In genomic region chr5:76787237-76787636, GRCh38 we compare ENCODE assay signal across 10 cellular contexts. TPM values are rescaled to one million over a fixed set of nuclear protein-coding genes. Genes with fewer than 3 reads are reported as not detected.
DNase-seq lines count a peak whose midpoint lies in the region; ATAC-seq, FAIRE-seq and TF ChIP-seq lines count a peak whose summit lies in the region.
"Had no signal": no experiment of that assay in that cellular context is flagged by ENCODE, and none has a peak within 500 bp of the region (broad histone marks: within the 10 kb centered on the region; RNA-seq: fewer than 3 reads in every experiment).

No MANE protein-coding gene starts in this region.

- TF ChIP-seq RAD21 in HCT116 (IDR thresholded peaks at IDR 0.05; ENCODE audit: low read depth), result no peak

- no peak overlapping the region for H3K27ac Mint-ChIP-seq in activated CD4-positive, alpha-beta memory T cell treated with anti-CD3 and anti-CD28 coated beads, Interleukin-2, amount 10 ng/mL, durations not matched to agents 7 days and 5 days

- H3K36me3 ChIP-seq in HCT116 (ENCODE audit: control insufficient read depth in 1 of 2, insufficient read depth in 2 of 2, low read length in 2 of 2), result no peaks in the 10 kb centered on the region
- H3K36me3 ChIP-seq in suprapubic skin, result no peaks in the 10 kb centered on the region

- H3K27me3 ChIP-seq in HCT116 (ENCODE audit: insufficient read depth, low read length) (no peaks in the 10 kb centered on the region), suprapubic skin (no peaks in the 10 kb centered on the region)

- TF ChIP-seq POLR2A in HCT116 (IDR thresholded peaks at IDR 0.05; ENCODE audit: borderline replicate concordance, extremely low read depth, insufficient read depth, insufficient read length) (no peak), GM12891 (IDR thresholded peaks at IDR 0.05; ENCODE audit: low read depth, low read length) (no peak), suprapubic skin (IDR thresholded peaks at IDR 0.05) (no peak)

- H3K36me3 Mint-ChIP-seq in activated CD4-positive, alpha-beta memory T cell treated with anti-CD3 and anti-CD28 coated beads, Interleukin-2, amount 10 ng/mL, durations not matched to agents 7 days and 5 days (ENCODE audit: low read depth), result peaks cover 3% of the 10 kb centered on the region

- no peak overlapping the region for H3K9ac ChIP-seq in HCT116 (ENCODE audit: low read length)

- H3K9me3 ChIP-seq in HCT116 (ENCODE audit: control insufficient read depth in 1 of 2, insufficient read depth in 1 of 2, low read depth in 1 of 2, low read length in 2 of 2) (peaks cover 0 to 3% of the 10 kb centered on the region in 2 experiments; a peak in 1 of 4 replicates), suprapubic skin (no peaks in the 10 kb centered on the region)

- H3K4me3 ChIP-seq in HCT116 (replicated peaks in 1 of 2; ENCODE audit: low read depth in 1 of 2, low read length in 2 of 2) (no peak overlapping the region), fibroblast of the aortic adventitia (ENCODE audit: low read depth, low read length) (no peak overlapping the region), suprapubic skin (no peak overlapping the region)

- FAIRE-seq in GM12891 (lab: Jason Lieb, UNC), result no peak

- TF ChIP-seq CTCF in HCT116 (IDR thresholded peaks at IDR 0.05 in 2 of 3, conservative IDR thresholded peaks at IDR 0.05 in 1 of 3; ENCODE audit: borderline replicate concordance in 1 of 3, insufficient read depth in 1 of 3, low read depth in 2 of 3, low read length in 2 of 3), result no peak
- no peak for TF ChIP-seq CTCF in fibroblast of the aortic adventitia (IDR thresholded peaks at IDR 0.05; ENCODE audit: insufficient read depth, low read length)
- TF ChIP-seq CTCF in suprapubic skin (IDR thresholded peaks at IDR 0.05), result no peak

- RAD21 ChIA-PET in HCT116 (lab: Charles Lee; ENCODE audit: low non-redundant PET in 1 of 2, low total read pairs in 2 of 2, uncharacterized antibody in 2 of 2, unreplicated experiment in 2 of 2), result no interaction called here

- peaks cover 47 to 80% of the 10 kb centered on the region in 2 experiments for H3K4me1 ChIP-seq in HCT116 (ENCODE audit: control insufficient read depth in 1 of 2, insufficient read depth in 2 of 2, low read length in 2 of 2)
- H3K4me1 ChIP-seq in suprapubic skin, result peaks cover 24% of the 10 kb centered on the region

- intact Hi-C loops in HCT116 (cut with micrococcal nuclease), result loop anchor here (5.0 kb wide), 1 partner anchor 50 kb away; no protein-coding TSS in a partner anchor

- DNase-seq in HCT116 (ENCODE audit: low read depth, low spot score) (no peak), SHP77 (lab: John Stamatoyannopoulos, UW) (peak; percentile 6 to 26), fibroblast of the aortic adventitia (ENCODE audit: low read depth) (peak; percentile 100), renal cortical epithelial cell (ENCODE audit: low read depth) (peak; percentile 87), GM12891 (ENCODE audit: insufficient read length, low spot score) (no peak), suprapubic skin (ENCODE audit: low spot score in 2 of 2) (no peak)
- DNase-seq in stimulated activated CD4-positive, alpha-beta T cell treated with anti-CD3 and anti-CD28 coated beads, Interleukin-4, amount 100 ng/mL, for 1 hour, result no peak
- no peak for DNase-seq in activated CD4-positive, alpha-beta memory T cell treated with anti-CD3 and anti-CD28 coated beads, Interleukin-2, amount 10 ng/mL, durations not matched to agents 7 days and 5 days
- DNase-seq: activated CD8-positive, alpha-beta memory T cell treated with anti-CD3 and anti-CD28 coated beads, Interleukin-2, amount 50 U/mL, for 4 hours; GDM1 had no signal

- H4K20me1 ChIP-seq in HCT116 (ENCODE audit: insufficient read depth), result no peaks in the 10 kb centered on the region

- H3K9me2 ChIP-seq in HCT116 (ENCODE audit: insufficient read depth), result no peaks in the 10 kb centered on the region

- CTCF ChIA-PET in HCT116 (lab: Charles Lee), result interaction anchor here (2.6 kb wide), 1 partner anchor 13 kb away, joined by 15 read pairs; no protein-coding TSS in a partner anchor
- CTCF ChIA-PET in activated CD4-positive, alpha-beta memory T cell treated with anti-CD3 and anti-CD28 coated beads, Interleukin-2, amount 10 ng/mL, durations not matched to agents 7 days and 5 days (lab: Charles Lee), result interaction anchor here (0.8 kb wide), 1 partner anchor 13 kb away, joined by 3 read pairs; no protein-coding TSS in a partner anchor

- no TSS peak for BruUV-seq in HCT116 (replicated peaks; lab: Mats Ljungman, UMichigan)

- H3K4me3 Mint-ChIP-seq in activated CD4-positive, alpha-beta memory T cell treated with anti-CD3 and anti-CD28 coated beads, Interleukin-2, amount 10 ng/mL, durations not matched to agents 7 days and 5 days, result no peak overlapping the region

- H3K27ac ChIP-seq in HCT116 (ENCODE audit: low read depth, low read length) (no peak overlapping the region; the same call in 1 of the 2 replicates), suprapubic skin (no peak overlapping the region)

- TF ChIP-seq EP300 in suprapubic skin (IDR thresholded peaks at IDR 0.05), result no peak

- no peaks in the 10 kb centered on the region for H3K79me2 ChIP-seq in HCT116 (ENCODE audit: insufficient read depth, low read length)

- ATAC-seq in HCT116, result no peak

- H3K4me1 Mint-ChIP-seq in activated CD4-positive, alpha-beta memory T cell treated with anti-CD3 and anti-CD28 coated beads, Interleukin-2, amount 10 ng/mL, durations not matched to agents 7 days and 5 days, result peaks cover 22% of the 10 kb centered on the region

- peak overlapping the region; percentile 5 for H3K4me2 ChIP-seq in HCT116 (ENCODE audit: low read length)

- H3K27me3 Mint-ChIP-seq in activated CD4-positive, alpha-beta memory T cell treated with anti-CD3 and anti-CD28 coated beads, Interleukin-2, amount 10 ng/mL, durations not matched to agents 7 days and 5 days, result peaks cover 3% of the 10 kb centered on the region

- POLR2A ChIA-PET in HCT116 (lab: Charles Lee), result interaction anchor here (1.2 kb wide), 1 partner anchor 13 kb away, joined by 6 read pairs; no protein-coding TSS in a partner anchor
- POLR2A ChIA-PET in activated CD4-positive, alpha-beta memory T cell treated with anti-CD3 and anti-CD28 coated beads, Interleukin-2, amount 10 ng/mL, durations not matched to agents 7 days and 5 days (lab: Charles Lee), result no interaction called here

- no peaks in the 10 kb centered on the region for H3K9me3 Mint-ChIP-seq in activated CD4-positive, alpha-beta memory T cell treated with anti-CD3 and anti-CD28 coated beads, Interleukin-2, amount 10 ng/mL, durations not matched to agents 7 days and 5 days

- WGBS in suprapubic skin, result 27% methylated on average over 2 of the region's 2 CpGs

- no peak overlapping the region for H2AFZ ChIP-seq in HCT116 (ENCODE audit: low read depth, low read length, poor library complexity, severe bottlenecking)

TF ChIP-seq in HCT116, 20 proteins besides CTCF, POLR2A, EP300 and RAD21:
- TF ChIP-seq ZNF274 (IDR thresholded peaks at IDR 0.05; ENCODE audit: low read depth, low read length) (no peak), FOSL1 (IDR thresholded peaks at IDR 0.05; ENCODE audit: low read depth) (no peak), YY1 (IDR thresholded peaks at IDR 0.05; ENCODE audit: extremely low read depth, insufficient replicate concordance, low read depth, low read length) (no peak)
TF ChIP-seq in HCT116: peak in this region for 0.

TF ChIP-seq in GM12891, 5 proteins besides CTCF, POLR2A, EP300 and RAD21:
- TF ChIP-seq TAF1 (IDR thresholded peaks at IDR 0.05; ENCODE audit: low read depth, low read length) (no peak), POLR2AphosphoS5 (IDR thresholded peaks at IDR 0.05; ENCODE audit: low read depth, low read length) (no peak), PAX5 (IDR thresholded peaks at IDR 0.05; ENCODE audit: insufficient read depth, low read length, severe bottlenecking) (no peak), POU2F2 (IDR thresholded peaks at IDR 0.05; ENCODE audit: low read depth, low read length) (no peak)

RNA-seq across cellular contexts. Expression of gene F2RL1, which starts 31.6 kb away (rescaled TPM):
- total RNA-seq in HCT116 (2021; ENCODE audit: unreplicated experiment) (119 TPM), fibroblast of the aortic adventitia (ENCODE audit: low replicate concordance) (3.1 and 35.1 TPM in 2 replicates), renal cortical epithelial cell (119 and 170 TPM in 2 replicates), suprapubic skin (100 to 1,000 TPM in 2 of 4 donors, 10 to 100 TPM in 2; 20.8 to 107 (median 77.7) TPM)
- polyA plus RNA-seq in HCT116 (2012), result 125 and 128 TPM in 2 replicates
- not detected for polyA plus RNA-seq in GM12891 (2012; ENCODE audit: low read depth, missing spikeins)
- total RNA-seq in activated CD4-positive, alpha-beta memory T cell treated with anti-CD3 and anti-CD28 coated beads, Interleukin-2, amount 10 ng/mL, durations not matched to agents 7 days and 5 days, result under 1 TPM; 0.78 to 0.81 TPM

Comparison
In these comparisons a context has a peak if more than half of its experiments do, and no peak if none do; other contexts are left out.
1. DNase-seq: peak in SHP77 (2 of 2), fibroblast of the aortic adventitia (single experiment) and renal cortical epithelial cell (single experiment); none in HCT116 (single experiment), GM12891 (single experiment), stimulated activated CD4-positive, alpha-beta T cell treated with anti-CD3 and anti-CD28 coated beads, Interleukin-4, amount 100 ng/mL, for 1 hour (single experiment), activated CD4-positive, alpha-beta memory T cell treated with anti-CD3 and anti-CD28 coated beads, Interleukin-2, amount 10 ng/mL, durations not matched to agents 7 days and 5 days (single experiment) and suprapubic skin (0 of 2).